ENCODE assay signal across 8 cellular contexts in the genomic region with DNA sequence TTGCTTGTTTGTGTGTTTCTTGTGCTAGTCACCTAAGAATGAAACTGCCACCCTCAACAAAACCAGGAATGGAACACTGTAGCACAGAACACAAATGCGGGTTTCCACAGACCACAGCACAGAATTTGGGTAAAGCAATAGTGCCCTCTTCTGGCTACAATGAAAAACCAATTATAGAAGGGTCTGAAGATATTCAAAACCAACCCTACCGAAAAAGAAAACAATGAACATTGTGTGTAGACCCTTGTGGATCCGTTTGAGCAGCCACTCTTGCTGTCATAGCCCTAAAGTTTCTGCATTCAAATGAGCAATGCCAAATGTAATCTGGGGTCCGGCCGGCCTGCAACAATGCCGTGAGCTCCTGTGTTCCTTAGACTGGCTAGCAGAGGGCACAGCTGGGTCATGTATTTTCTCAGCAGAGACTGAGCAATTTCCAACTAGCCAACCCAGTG. TPM values are rescaled to one million over a fixed set of nuclear protein-coding genes. Genes with fewer than 3 reads are reported as not detected.
DNase-seq lines count a peak whose midpoint lies in the region; ATAC-seq and TF ChIP-seq lines count a peak whose summit lies in the region.

No MANE protein-coding gene starts in this region.

- no peaks in the 10 kb centered on the region for H3K36me3 Mint-ChIP-seq in GM23338 (ENCODE audit: low read depth)
- no peaks in the 10 kb centered on the region for H3K36me3 Mint-ChIP-seq in T-cell
- H3K36me3 Mint-ChIP-seq in naive B cell: no peaks in the 10 kb centered on the region

- no peak overlapping the region; the same call in 2 of the 3 replicates for H3K4me3 Mint-ChIP-seq in GM23338
- H3K4me3 Mint-ChIP-seq in T-cell: no peak overlapping the region
- H3K4me3 Mint-ChIP-seq in naive B cell: no peak overlapping the region

- TF ChIP-seq CTCF in GM23338 (conservative IDR thresholded peaks at IDR 0.05; ENCODE audit: low read depth in 2 of 2) (peak; percentile 80 to 91), epithelial cell of proximal tubule (conservative IDR thresholded peaks at IDR 0.05; ENCODE audit: low read depth, low read length) (peak; percentile 68)

- H3K27ac Mint-ChIP-seq in GM23338: no peak overlapping the region
- no peak overlapping the region for H3K27ac Mint-ChIP-seq in T-cell
- no peak overlapping the region for H3K27ac Mint-ChIP-seq in naive B cell

- no peak overlapping the region for H2AFZ ChIP-seq in GM23338

- 0 out of 2 replicates have a peak, but pooled peaks cover 2% of the 10 kb centered on the region for H3K9me2 ChIP-seq in GM23338 (ENCODE audit: insufficient read depth)

- peaks cover 4% of the 10 kb centered on the region; the same call in 2 of the 3 replicates for H3K4me1 Mint-ChIP-seq in GM23338
- no peaks in the 10 kb centered on the region for H3K4me1 Mint-ChIP-seq in T-cell
- peaks cover 0 to 4% (median 0%) of the 10 kb centered on the region in 3 donors for H3K4me1 Mint-ChIP-seq in naive B cell

- no peak overlapping the region for H3K4me2 ChIP-seq in GM23338

- H3K27ac ChIP-seq in GM23338 (ENCODE audit: low read depth): no peak overlapping the region

- peaks cover 5% of the 10 kb centered on the region for H3K27me3 Mint-ChIP-seq in GM23338 (ENCODE audit: insufficient read depth, low read depth, poor library complexity)
- peaks cover 8% of the 10 kb centered on the region in 2 donors for H3K27me3 Mint-ChIP-seq in T-cell
- peaks cover 0 to 11% (median 11%) of the 10 kb centered on the region in 3 donors for H3K27me3 Mint-ChIP-seq in naive B cell

- H3K36me3 ChIP-seq in GM23338 (ENCODE audit: insufficient read depth): no peaks in the 10 kb centered on the region

- no peaks in the 10 kb centered on the region for H3K79me2 ChIP-seq in GM23338 (replicated peaks; ENCODE audit: insufficient read depth)

- H3K4me1 ChIP-seq in GM23338 (ENCODE audit: insufficient read depth): no peaks in the 10 kb centered on the region

- H3K4me3 ChIP-seq in GM23338: no peak overlapping the region
- H3K4me3 ChIP-seq in epithelial cell of proximal tubule (ENCODE audit: low read depth, low read length): peak overlapping the region; percentile 20

- 0 out of 2 replicates have a peak, but pooled peaks cover under 1% of the 10 kb centered on the region for H3K27me3 ChIP-seq in GM23338 (ENCODE audit: insufficient read depth)

- ATAC-seq in GM23338: peak; percentile 95
- peak; percentile 66 to 75 (median 72) for ATAC-seq in T-cell (replicated peaks in 1 of 4)
- ATAC-seq in naive B cell (ENCODE audit: low read depth in 2 of 2): peak; percentile 67 to 84
- ATAC-seq in GM19452 (IDR thresholded peaks at IDR 0.05; ENCODE audit: unreplicated experiment): no peak

- POLR2A ChIA-PET in T-cell (lab: Charles Lee): no interaction called here

- no peaks in the 10 kb centered on the region for H4K20me1 ChIP-seq in GM23338 (replicated peaks; ENCODE audit: insufficient read depth)

- CTCF ChIA-PET in T-cell (lab: Charles Lee): interaction anchor here (0.5 to 1.9 kb wide), 8 partner anchors 12 to 1058 kb away, joined by 3 to 27 read pairs (median 4); no protein-coding TSS in a partner anchor

- DNase-seq in NCI-H82 treated with DMSO at 0.1 percent for 48 hours (lab: John Stamatoyannopoulos, UW; ENCODE audit: unreplicated experiment) (peak; percentile 76), NCI-H82 (lab: John Stamatoyannopoulos, UW) (no peak), GM23338 (ENCODE audit: low spot score) (peak; percentile 72), NCI-H1092 (lab: John Stamatoyannopoulos, UW) (peak; percentile 27), T-cell (peak in 6 of 34 experiments; percentile 7 to 32 (median 20)), epithelial cell of proximal tubule (ENCODE audit: low read depth) (no peak), naive B cell (peak; percentile 49)

- no peaks in the 10 kb centered on the region for H3K9me3 Mint-ChIP-seq in GM23338
- no peaks in the 10 kb centered on the region for H3K9me3 Mint-ChIP-seq in T-cell
- H3K9me3 Mint-ChIP-seq in naive B cell: no peaks in the 10 kb centered on the region

- H3F3A ChIP-seq in GM23338 (replicated peaks; ENCODE audit: low read depth): no peaks in the 10 kb centered on the region

TF ChIP-seq in GM23338, 12 proteins besides CTCF, POLR2A, EP300 and RAD21:
- TF ChIP-seq REST (IDR thresholded peaks at IDR 0.05; ENCODE audit: unreplicated experiment) (no peak), ZNF114 (CRISPR knock-in tag; IDR thresholded peaks at IDR 0.05) (no peak), EZH2phosphoT487 (IDR thresholded peaks at IDR 0.05; ENCODE audit: unreplicated experiment) (no peak), CREB1 (CRISPR knock-in tag; IDR thresholded peaks at IDR 0.05; ENCODE audit: low read depth) (no peak), STAT1 (IDR thresholded peaks at IDR 0.05; ENCODE audit: unreplicated experiment) (no peak)

RNA-seq across cellular contexts. Expression of gene ENC1, which starts 8.3 kb away (rescaled TPM):
- total RNA-seq in GM23338 (2014; rRNA removed; shearing (Covaris generic)): 16.3 and 27.9 TPM in 2 replicates
- polyA plus RNA-seq in GM23338 (2016; fragmentation: Nextera tagmentation; extraction: Ambion mirVana) (7.1 and 8.2 TPM in 2 replicates), naive B cell (ENCODE audit: low read depth in 6 of 6) (10 to 100 TPM in 1 of 6 donors, 1 to 10 TPM in 5; 3.3 to 10.3 (median 4.9) TPM)
- total RNA-seq in T-cell (10 to 100 TPM in 2 of 5 donors, 1 to 10 TPM in 2, under 1 TPM in 1; 0.70 to 21.0 (median 2.7) TPM), epithelial cell of proximal tubule (65.8 and 90.5 TPM in 2 replicates)

RNA-seq across cellular contexts. Expression of gene HEXB, which starts 36.2 kb away (rescaled TPM):
- 57.8 and 70.8 TPM in 2 replicates for total RNA-seq in GM23338 (2014; rRNA removed; shearing (Covaris generic))
- polyA plus RNA-seq in GM23338 (2016; fragmentation: Nextera tagmentation; extraction: Ambion mirVana): 49.2 and 53.2 TPM in 2 replicates
- 10 to 100 TPM; 32.5 to 52.0 (median 44.0) TPM for total RNA-seq in T-cell
- 94.2 and 119 TPM in 2 replicates for total RNA-seq in epithelial cell of proximal tubule
- polyA plus RNA-seq in naive B cell (ENCODE audit: low read depth in 6 of 6): 10 to 100 TPM; 62.4 to 87.8 (median 69.8) TPM

Comparison
In these comparisons a context has a peak if more than half of its experiments do, and no peak if none do; other contexts are left out.
1. DNase-seq: peak in NCI-H82 treated with DMSO at 0.1 percent for 48 hours (single experiment), GM23338 (single experiment), NCI-H1092 (single experiment) and naive B cell (single experiment); none in NCI-H82 (single experiment) and epithelial cell of proximal tubule (single experiment).